In genomic region chr6:78883651-78884050, GRCh38 we compare ENCODE assay signal across 27 cellular contexts.
"Had no signal": no experiment of that assay in that cellular context is flagged by ENCODE, and none has a peak within 500 bp of the region (broad histone marks: within the 10 kb centered on the region; RNA-seq: fewer than 3 reads in every experiment).

No MANE protein-coding gene starts in this region.

- H3K36me3 ChIP-seq: neural progenitor cell, neutrophil, right atrium auricular region, right lobe of liver, upper lobe of left lung had no signal

- H3K79me2 ChIP-seq: parathyroid adenoma had no signal

- H3K27me3 Mint-ChIP-seq: naive B cell; progenitor cell of endocrine pancreas; stimulated activated memory B cell treated with anti-CD40 and anti-IgM and Interleukin-4, amounts not matched to agents 10 μg/mL and 1 μg/mL and 100 μg/mL, for 72 hours; stimulated activated naive CD8-positive, alpha-beta T cell treated with anti-CD3 and anti-CD28 coated beads, Interleukin-15, amount 100 ng/mL, for 72 hours had no signal

- H3K27ac Mint-ChIP-seq: immature natural killer cell; mesothelial cell of epicardium; naive B cell; natural killer cell; nephron progenitor cell; neural progenitor cell; progenitor cell of endocrine pancreas; stimulated activated memory B cell treated with anti-CD40 and anti-IgM and Interleukin-4, amounts not matched to agents 10 μg/mL and 1 μg/mL and 100 μg/mL, for 72 hours; stimulated activated naive CD8-positive, alpha-beta T cell treated with anti-CD3 and anti-CD28 coated beads, Interleukin-15, amount 100 ng/mL, for 72 hours had no signal

- H3K27me3 ChIP-seq: neural progenitor cell, neutrophil, right atrium auricular region, right lobe of liver, tibial nerve, upper lobe of left lung, vagina had no signal

- H3K9ac ChIP-seq: neural progenitor cell, parathyroid adenoma had no signal

- DNase-seq: hypothalamus; immature natural killer cell; left ventricle myocardium inferior; mesenchymal stem cell; naive B cell; natural killer cell; nephron progenitor cell; occipital lobe; right lobe of liver; stimulated activated CD4-positive, alpha-beta T cell treated with anti-CD3 and anti-CD28 coated beads, Interleukin-1b, Interleukin-23, amount 100 ng/mL, for 48 hours; stimulated activated CD4-positive, alpha-beta T cell treated with anti-CD3 and anti-CD28 coated beads, Interleukin-2, amount 100 ng/mL, for 48 hours; stimulated activated CD4-positive, alpha-beta T cell treated with anti-CD3 and anti-CD28 coated beads, Interleukin-4, amount 100 ng/mL, for 4 hours; stimulated activated CD8-positive, alpha-beta memory T cell treated with anti-CD3 and anti-CD28 coated beads, Interleukin-4, amount 100 ng/mL, for 48 hours; stimulated activated naive CD4-positive, alpha-beta T cell treated with Interleukin-2 at 50 U/mL for 16 hours; stimulated activated naive CD8-positive, alpha-beta T cell treated with anti-CD3 and anti-CD28 coated beads, Interleukin-15, amount 100 ng/mL, for 72 hours; substantia nigra; upper lobe of left lung had no signal

- H2AFZ ChIP-seq: neural progenitor cell, parathyroid adenoma had no signal

- H3K27ac ChIP-seq: left ventricle myocardium inferior, neural progenitor cell, neutrophil, parathyroid adenoma, right atrium auricular region, right lobe of liver, tibial nerve, upper lobe of left lung, vagina had no signal

- H3K4me3 Mint-ChIP-seq: immature natural killer cell; mesothelial cell of epicardium; naive B cell; natural killer cell; nephron progenitor cell; neural progenitor cell; stimulated activated memory B cell treated with anti-CD40 and anti-IgM and Interleukin-4, amounts not matched to agents 10 μg/mL and 1 μg/mL and 100 μg/mL, for 72 hours; stimulated activated naive CD8-positive, alpha-beta T cell treated with anti-CD3 and anti-CD28 coated beads, Interleukin-15, amount 100 ng/mL, for 72 hours had no signal

- H3K4me1 Mint-ChIP-seq: immature natural killer cell; mesothelial cell of epicardium; naive B cell; natural killer cell; nephron progenitor cell; neural progenitor cell; stimulated activated memory B cell treated with anti-CD40 and anti-IgM and Interleukin-4, amounts not matched to agents 10 μg/mL and 1 μg/mL and 100 μg/mL, for 72 hours; stimulated activated naive CD8-positive, alpha-beta T cell treated with anti-CD3 and anti-CD28 coated beads, Interleukin-15, amount 100 ng/mL, for 72 hours had no signal

- H3K4me1 ChIP-seq: neural progenitor cell, parathyroid adenoma, right atrium auricular region, right lobe of liver, tibial nerve, upper lobe of left lung, vagina had no signal

- ATAC-seq: natural killer cell; right lobe of liver; stimulated activated memory B cell treated with anti-CD40 and anti-IgM and Interleukin-4, amounts not matched to agents 10 μg/mL and 1 μg/mL and 100 μg/mL, for 72 hours; stimulated activated naive CD8-positive, alpha-beta T cell treated with anti-CD3 and anti-CD28 coated beads, Interleukin-15, amount 100 ng/mL, for 72 hours had no signal

- H3K4me2 ChIP-seq: neural progenitor cell, smooth muscle cell had no signal

- H3K9me3 ChIP-seq: left ventricle myocardium inferior, neutrophil, right atrium auricular region, tibial nerve, upper lobe of left lung, vagina had no signal

- H3K4me3 ChIP-seq: left ventricle myocardium inferior, neural progenitor cell, right atrium auricular region, right lobe of liver, smooth muscle cell, tibial nerve, upper lobe of left lung, vagina had no signal

- H3K9me3 Mint-ChIP-seq: stimulated activated memory B cell treated with anti-CD40 and anti-IgM and Interleukin-4, amounts not matched to agents 10 μg/mL and 1 μg/mL and 100 μg/mL, for 72 hours had no signal
